17 cellular contexts compared by ENCODE assay signal in genomic region chr20:39862613-39863012, GRCh38.
DNase-seq lines count a peak whose midpoint lies in the region; ATAC-seq and TF ChIP-seq lines count a peak whose summit lies in the region.
"Had no signal": no experiment of that assay in that cellular context is flagged by ENCODE, and none has a peak within 500 bp of the region (broad histone marks: within the 10 kb centered on the region; RNA-seq: fewer than 3 reads in every experiment).

No MANE protein-coding gene starts in this region.

- no peak for DNase-seq in SK-N-MC (ENCODE audit: low read depth, low spot score)
- DNase-seq in choroid plexus epithelial cell (ENCODE audit: low read depth) = peak; percentile 48
- peak; percentile 37 for DNase-seq in fibroblast of villous mesenchyme (ENCODE audit: low read depth)
- no peak for DNase-seq in sciatic nerve (ENCODE audit: low spot score)
- DNase-seq in head of caudate nucleus = no peak
- DNase-seq in activated CD4-positive, alpha-beta T cell treated with anti-CD3 and anti-CD28 coated beads, Interleukin-2, amount 10 ng/mL, durations not matched to agents 24 days and 14 days = no peak
- no peak for DNase-seq in iPS-NIHi11 (ENCODE audit: low spot score)
- DNase-seq: ACHN, DMS79, KG1, NCI-H1417 treated with DMSO at 0.1 percent for 48 hours, NCI-H187 treated with DMSO at 0.1 percent for 48 hours, NCI-H345, NCI-H524 treated with DMSO at 0.1 percent for 48 hours, SIG-M5 had no signal

- intact Hi-C loops in sciatic nerve (cut with DNase I) (no loop called here), head of caudate nucleus (cut with DNase I) (no loop called here)
- intact Hi-C loops in activated CD4-positive, alpha-beta T cell treated with anti-CD3 and anti-CD28 coated beads, Interleukin-2, amount 10 ng/mL, durations not matched to agents 24 days and 14 days (cut with micrococcal nuclease) = no loop called here

- no peaks in the 10 kb centered on the region for H3K27me3 Mint-ChIP-seq in activated CD4-positive, alpha-beta T cell treated with anti-CD3 and anti-CD28 coated beads, Interleukin-2, amount 10 ng/mL, durations not matched to agents 24 days and 14 days

- H3K4me3 ChIP-seq in SK-N-MC = no peak overlapping the region
- H3K4me3 ChIP-seq in choroid plexus epithelial cell (ENCODE audit: low read depth, low read length) = no peak overlapping the region
- H3K4me3 ChIP-seq in fibroblast of villous mesenchyme (ENCODE audit: low read depth, low read length) = no peak overlapping the region

- H3K9me3 Mint-ChIP-seq in activated CD4-positive, alpha-beta T cell treated with anti-CD3 and anti-CD28 coated beads, Interleukin-2, amount 10 ng/mL, durations not matched to agents 24 days and 14 days = no peaks in the 10 kb centered on the region

- ATAC-seq in sciatic nerve = peak; percentile 44
- ATAC-seq: HepG2 had no signal

- no peaks in the 10 kb centered on the region for H3K36me3 Mint-ChIP-seq in activated CD4-positive, alpha-beta T cell treated with anti-CD3 and anti-CD28 coated beads, Interleukin-2, amount 10 ng/mL, durations not matched to agents 24 days and 14 days (ENCODE audit: low read depth)
- H3K36me3 Mint-ChIP-seq: CD14-positive monocyte had no signal

- H3K36me3 ChIP-seq in SK-N-MC (ENCODE audit: insufficient read depth, low read length) = no peaks in the 10 kb centered on the region

- no peaks in the 10 kb centered on the region for H3K9me3 ChIP-seq in SK-N-MC (ENCODE audit: low read depth, low read length)

- TF ChIP-seq CTCF in choroid plexus epithelial cell (conservative IDR thresholded peaks at IDR 0.05; ENCODE audit: low read depth, low read length) = no peak
- TF ChIP-seq CTCF in fibroblast of villous mesenchyme (IDR thresholded peaks at IDR 0.05; ENCODE audit: insufficient read depth, low read depth, low read length) = no peak

- no peak overlapping the region for H3K9ac ChIP-seq in SK-N-MC (ENCODE audit: insufficient read length)

- no peak overlapping the region for H3K4me3 Mint-ChIP-seq in activated CD4-positive, alpha-beta T cell treated with anti-CD3 and anti-CD28 coated beads, Interleukin-2, amount 10 ng/mL, durations not matched to agents 24 days and 14 days
- H3K4me3 Mint-ChIP-seq: CD14-positive monocyte had no signal

- peak overlapping the region; percentile 77 for H3K27ac ChIP-seq in SK-N-MC

- H3K4me1 Mint-ChIP-seq in activated CD4-positive, alpha-beta T cell treated with anti-CD3 and anti-CD28 coated beads, Interleukin-2, amount 10 ng/mL, durations not matched to agents 24 days and 14 days = no peaks in the 10 kb centered on the region
- H3K4me1 Mint-ChIP-seq: CD14-positive monocyte had no signal

- no peak overlapping the region for H3K27ac Mint-ChIP-seq in activated CD4-positive, alpha-beta T cell treated with anti-CD3 and anti-CD28 coated beads, Interleukin-2, amount 10 ng/mL, durations not matched to agents 24 days and 14 days
- H3K27ac Mint-ChIP-seq: CD14-positive monocyte had no signal

Comparison
In these comparisons a context has a peak if more than half of its experiments do, and no peak if none do; other contexts are left out.
1. DNase-seq: peak in choroid plexus epithelial cell (single experiment) and fibroblast of villous mesenchyme (single experiment); none in SK-N-MC (single experiment), sciatic nerve (single experiment), head of caudate nucleus (0 of 42), activated CD4-positive, alpha-beta T cell treated with anti-CD3 and anti-CD28 coated beads, Interleukin-2, amount 10 ng/mL, durations not matched to agents 24 days and 14 days (single experiment) and iPS-NIHi11 (single experiment).